In the genomic region with DNA sequence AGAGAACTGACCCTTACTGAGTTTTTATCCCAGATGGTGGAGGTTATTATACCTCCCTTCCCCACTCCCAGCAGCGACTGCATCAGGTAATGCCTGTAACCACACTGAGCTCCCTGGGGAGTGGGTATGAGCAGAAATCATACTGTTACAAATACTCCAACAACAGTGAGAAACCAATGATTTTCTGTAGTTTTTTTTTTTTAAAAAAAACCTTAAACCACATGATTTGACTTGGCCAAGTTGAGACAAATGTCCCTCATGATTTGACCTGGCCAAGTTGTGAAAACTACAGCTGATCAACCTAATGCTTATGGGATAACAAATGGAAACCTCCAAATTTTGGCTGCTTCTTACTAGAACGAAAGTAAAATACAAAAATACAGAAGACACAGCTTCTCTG, we compare ENCODE assay signal across 16 cellular contexts. TPM values are rescaled to one million over a fixed set of nuclear protein-coding genes. Genes with fewer than 3 reads are reported as not detected.
"Had no signal": no experiment of that assay in that cellular context is flagged by ENCODE, and none has a peak within 500 bp of the region (broad histone marks: within the 10 kb centered on the region; RNA-seq: fewer than 3 reads in every experiment).

No MANE protein-coding gene starts in this region.

- ATAC-seq: heart left ventricle; naive thymus-derived CD8-positive, alpha-beta T cell; psoas muscle had no signal

- H3K4me3 ChIP-seq: colonic mucosa, heart left ventricle, psoas muscle, stomach, thoracic aorta, transverse colon had no signal

- DNase-seq: colonic mucosa; effector CD8-positive, alpha-beta T cell; heart left ventricle; hippocampal formation; kidney glomerular epithelial cell; mammary epithelial cell; naive thymus-derived CD8-positive, alpha-beta T cell; psoas muscle; retina; small intestine; stimulated activated CD4-positive, alpha-beta T cell treated with anti-CD3 and anti-CD28 coated beads, Interleukin-12 subunit alpha, Interleukin-12 subunit beta, amount 100 ng/mL, for 4 hours; stimulated activated naive CD4-positive, alpha-beta T cell; stomach; substantia nigra; transverse colon had no signal

RNA-seq across cellular contexts. Expression of a gene that starts 33.1 kb away (rescaled TPM):
- total RNA-seq: naive thymus-derived CD8-positive, alpha-beta T cell had no signal
